In the genomic region with DNA sequence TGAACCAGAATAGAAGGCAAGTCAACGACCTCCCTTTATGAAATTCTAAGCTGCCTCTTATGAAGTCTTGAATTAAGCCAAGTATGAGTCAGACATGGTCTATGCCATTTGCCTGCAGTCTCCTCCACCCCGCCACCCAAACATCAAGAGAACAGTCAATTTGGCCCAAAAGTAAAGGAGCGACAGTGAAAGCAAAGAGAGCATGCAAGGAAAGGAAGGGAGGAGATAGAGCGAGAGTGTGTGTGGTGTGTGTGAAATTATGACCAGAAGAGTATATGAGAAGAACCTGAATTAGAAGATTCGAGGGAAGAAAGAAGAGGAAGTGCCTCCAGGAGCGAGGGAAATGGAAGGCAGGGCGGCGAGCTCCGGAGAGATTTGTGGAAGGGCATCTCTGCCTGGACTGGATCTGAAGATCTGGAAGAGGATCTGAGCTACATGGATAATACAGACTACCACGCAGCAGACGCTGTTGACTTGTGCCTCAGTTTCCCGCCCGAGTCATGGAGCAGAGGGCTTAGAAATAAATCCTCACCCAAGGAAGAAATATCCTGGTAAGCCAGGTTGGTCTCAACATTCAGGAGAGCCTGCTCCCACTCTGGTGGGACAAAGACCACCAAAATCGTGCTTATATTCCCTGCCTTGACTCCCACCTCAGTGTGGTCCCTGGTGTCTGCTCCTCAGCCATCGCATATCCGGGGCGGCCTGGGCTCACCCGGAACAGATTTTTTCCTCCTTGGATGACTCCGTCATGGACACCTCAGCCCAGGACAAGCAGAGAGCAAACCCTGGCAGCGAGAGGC, we compare ENCODE assay signal across 8 cellular contexts.
DNase-seq lines count a peak whose midpoint lies in the region; ATAC-seq lines count a peak whose summit lies in the region.

No MANE protein-coding gene starts in this region.

- H3K4me1 Mint-ChIP-seq in stimulated activated effector memory CD8-positive, alpha-beta T cell treated with anti-CD3 and anti-CD28 coated beads, Interleukin-12 subunit alpha, Interleukin-12 subunit beta, amount 100 ng/mL, for 72 hours: peaks cover 52% of the 10 kb centered on the region

- H3K36me3 Mint-ChIP-seq in stimulated activated effector memory CD8-positive, alpha-beta T cell treated with anti-CD3 and anti-CD28 coated beads, Interleukin-12 subunit alpha, Interleukin-12 subunit beta, amount 100 ng/mL, for 72 hours: peaks cover 66% of the 10 kb centered on the region

- ATAC-seq in stimulated activated effector memory CD8-positive, alpha-beta T cell treated with anti-CD3 and anti-CD28 coated beads, Interleukin-12 subunit alpha, Interleukin-12 subunit beta, amount 100 ng/mL, for 72 hours: peak; percentile 39
- no peak for ATAC-seq in HG03135 (IDR thresholded peaks at IDR 0.05; ENCODE audit: unreplicated experiment)
- no peak for ATAC-seq in GM21447 (IDR thresholded peaks at IDR 0.05; ENCODE audit: unreplicated experiment)

- H3K27ac ChIP-seq in angular gyrus (ENCODE audit: low read depth, low read length): peak overlapping the region; percentile 80
- H3K27ac ChIP-seq in iPS-20b (ENCODE audit: low read length): peak overlapping the region; percentile 75

- DNase-seq in activated effector memory CD4-positive, alpha-beta T cell treated with anti-CD3 and anti-CD28 coated beads, Interleukin-2, amount 50 U/mL, for 16 hours: peak; percentile 66
- DNase-seq in activated effector memory CD4-positive, alpha-beta T cell treated with Interleukin-2 at 50 U/mL for 16 hours: no peak
- DNase-seq in MV-4-11 (lab: John Stamatoyannopoulos, UW): peak; percentile 53
- DNase-seq in stimulated activated effector memory CD8-positive, alpha-beta T cell treated with anti-CD3 and anti-CD28 coated beads, Interleukin-12 subunit alpha, Interleukin-12 subunit beta, amount 100 ng/mL, for 72 hours (ENCODE audit: low spot score in 2 of 2): peak in 1 of 2 donors; percentile 4

- H3K4me3 Mint-ChIP-seq in stimulated activated effector memory CD8-positive, alpha-beta T cell treated with anti-CD3 and anti-CD28 coated beads, Interleukin-12 subunit alpha, Interleukin-12 subunit beta, amount 100 ng/mL, for 72 hours: peak overlapping the region; percentile 87

- peaks cover 42% of the 10 kb centered on the region for H3K36me3 ChIP-seq in iPS-20b (ENCODE audit: insufficient read depth, low read depth, low read length)

- no peaks in the 10 kb centered on the region for H3K9me3 ChIP-seq in iPS-20b (ENCODE audit: insufficient read depth, low read depth, low read length)

- peak overlapping the region; percentile 95 for H3K9ac ChIP-seq in iPS-20b (ENCODE audit: low read depth, low read length)

- no peaks in the 10 kb centered on the region for H3K27me3 ChIP-seq in iPS-20b (ENCODE audit: insufficient read depth, low read length)

- 0 out of 2 replicates have a peak, but pooled peaks cover 4% of the 10 kb centered on the region for H3K4me1 ChIP-seq in iPS-20b (ENCODE audit: insufficient read depth, low read length)

- H3K9me3 Mint-ChIP-seq in stimulated activated effector memory CD8-positive, alpha-beta T cell treated with anti-CD3 and anti-CD28 coated beads, Interleukin-12 subunit alpha, Interleukin-12 subunit beta, amount 100 ng/mL, for 72 hours: no peaks in the 10 kb centered on the region

- H3K4me3 ChIP-seq in iPS-20b (ENCODE audit: low read length): peak overlapping the region; percentile 94

- peak overlapping the region; percentile 93 for H3K27ac Mint-ChIP-seq in stimulated activated effector memory CD8-positive, alpha-beta T cell treated with anti-CD3 and anti-CD28 coated beads, Interleukin-12 subunit alpha, Interleukin-12 subunit beta, amount 100 ng/mL, for 72 hours
